In the genomic region with DNA sequence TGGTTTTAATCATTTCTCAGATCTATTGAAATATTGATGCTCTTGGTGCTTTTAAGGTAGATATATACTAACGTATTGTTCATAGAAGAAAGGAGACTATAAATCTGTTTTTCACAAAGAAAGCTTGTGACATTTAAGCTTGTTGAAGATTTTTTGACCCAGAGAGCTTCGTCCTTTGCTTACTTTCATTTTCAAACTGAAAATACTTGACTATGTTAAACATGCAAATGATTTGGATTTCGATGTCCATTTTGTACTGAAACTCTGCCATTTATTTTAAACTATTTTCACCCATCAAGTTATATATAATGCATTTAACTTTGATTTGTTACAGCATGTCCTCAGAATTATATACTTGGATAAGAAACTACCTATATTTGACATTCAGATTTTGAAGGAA, we compare ENCODE assay signal across 14 cellular contexts.
A peak's percentile ranks its signal among the peaks of the same experiment; 100 is the strongest.
DNase-seq lines count a peak whose midpoint lies in the region; ATAC-seq, FAIRE-seq and TF ChIP-seq lines count a peak whose summit lies in the region.
"Had no signal": no experiment of that assay in that cellular context is flagged by ENCODE, and none has a peak within 500 bp of the region (broad histone marks: within the 10 kb centered on the region; RNA-seq: fewer than 3 reads in every experiment).

No MANE protein-coding gene starts in this region.

- no peaks in the 10 kb centered on the region for H3K27me3 ChIP-seq in heart right ventricle
- H3K27me3 ChIP-seq: esophagus muscularis mucosa had no signal

- H3K9ac ChIP-seq in kidney (ENCODE audit: low read length in 2 of 2) = no peak overlapping the region

- no peaks in the 10 kb centered on the region for H3K36me3 Mint-ChIP-seq in activated CD8-positive, alpha-beta memory T cell treated with anti-CD3 and anti-CD28 coated beads, Interleukin-2, amount 10 ng/mL, durations not matched to agents 7 days and 5 days
- H3K36me3 Mint-ChIP-seq in activated CD4-positive, alpha-beta memory T cell treated with anti-CD3 and anti-CD28 coated beads, Interleukin-2, amount 10 ng/mL, durations not matched to agents 7 days and 5 days (ENCODE audit: low read depth) = no peaks in the 10 kb centered on the region
- H3K36me3 Mint-ChIP-seq in osteocyte (ENCODE audit: unreplicated experiment) = no peaks in the 10 kb centered on the region

- H3K27me3 Mint-ChIP-seq in activated CD8-positive, alpha-beta memory T cell treated with anti-CD3 and anti-CD28 coated beads, Interleukin-2, amount 10 ng/mL, durations not matched to agents 7 days and 5 days = peaks cover 4% of the 10 kb centered on the region
- no peaks in the 10 kb centered on the region for H3K27me3 Mint-ChIP-seq in activated CD4-positive, alpha-beta memory T cell treated with anti-CD3 and anti-CD28 coated beads, Interleukin-2, amount 10 ng/mL, durations not matched to agents 7 days and 5 days
- no peaks in the 10 kb centered on the region for H3K27me3 Mint-ChIP-seq in osteocyte (ENCODE audit: unreplicated experiment)

- ATAC-seq in activated CD8-positive, alpha-beta memory T cell treated with anti-CD3 and anti-CD28 coated beads, Interleukin-2, amount 10 ng/mL, durations not matched to agents 7 days and 5 days = no peak
- peak; percentile 60 for ATAC-seq in HG02852 (IDR thresholded peaks at IDR 0.05; ENCODE audit: unreplicated experiment)
- ATAC-seq in heart right ventricle = no peak
- ATAC-seq in HG03280 (IDR thresholded peaks at IDR 0.05; ENCODE audit: unreplicated experiment) = no peak

- DNase-seq in activated CD8-positive, alpha-beta memory T cell treated with anti-CD3 and anti-CD28 coated beads, Interleukin-2, amount 10 ng/mL, durations not matched to agents 7 days and 5 days = no peak
- no peak for DNase-seq in activated CD8-positive, alpha-beta memory T cell treated with anti-CD3 and anti-CD28 coated beads for 24 hours
- DNase-seq in activated CD4-positive, alpha-beta memory T cell treated with anti-CD3 and anti-CD28 coated beads, Interleukin-2, amount 10 ng/mL, durations not matched to agents 7 days and 5 days = no peak
- DNase-seq in osteocyte (ENCODE audit: extremely low spot score, unreplicated experiment) (no peak), kidney (no peak), heart right ventricle (no peak)
- DNase-seq: activated CD4-positive, alpha-beta T cell treated with anti-CD3 and anti-CD28 coated beads for 1 hour; AML-193; left ventricle myocardium inferior; NCI-H1436 had no signal

- TF ChIP-seq CTCF in osteocyte (IDR thresholded peaks at IDR 0.05) (no peak), kidney (IDR thresholded peaks at IDR 0.05; ENCODE audit: borderline replicate concordance, extremely low read depth, insufficient read depth) (no peak), heart right ventricle (IDR thresholded peaks at IDR 0.05) (no peak)

- FAIRE-seq in kidney (lab: Jason Lieb, UNC) = no peak
- FAIRE-seq: astrocyte had no signal

- POLR2A ChIA-PET in activated CD4-positive, alpha-beta memory T cell treated with anti-CD3 and anti-CD28 coated beads, Interleukin-2, amount 10 ng/mL, durations not matched to agents 7 days and 5 days (lab: Charles Lee) = no interaction called here

- H3K4me3 ChIP-seq in kidney (ENCODE audit: low read length in 2 of 2) (no peak overlapping the region), heart right ventricle (no peak overlapping the region)
- H3K4me3 ChIP-seq: left ventricle myocardium inferior had no signal

- H3K4me1 ChIP-seq in kidney (ENCODE audit: control insufficient read depth in 1 of 2, insufficient read depth in 1 of 2, low read depth in 1 of 2, low read length in 2 of 2) (no peaks in the 10 kb centered on the region), heart right ventricle (peaks cover 0 to 9% (median 0%) of the 10 kb centered on the region in 9 donors)
- H3K4me1 ChIP-seq: esophagus muscularis mucosa, left ventricle myocardium inferior had no signal

- H3K4me1 Mint-ChIP-seq in activated CD8-positive, alpha-beta memory T cell treated with anti-CD3 and anti-CD28 coated beads, Interleukin-2, amount 10 ng/mL, durations not matched to agents 7 days and 5 days = peaks cover 4% of the 10 kb centered on the region
- peaks cover 13% of the 10 kb centered on the region for H3K4me1 Mint-ChIP-seq in activated CD4-positive, alpha-beta memory T cell treated with anti-CD3 and anti-CD28 coated beads, Interleukin-2, amount 10 ng/mL, durations not matched to agents 7 days and 5 days
- no peaks in the 10 kb centered on the region for H3K4me1 Mint-ChIP-seq in osteocyte (ENCODE audit: unreplicated experiment)

- H3K27ac Mint-ChIP-seq in activated CD8-positive, alpha-beta memory T cell treated with anti-CD3 and anti-CD28 coated beads, Interleukin-2, amount 10 ng/mL, durations not matched to agents 7 days and 5 days = peak overlapping the region; percentile 64
- peak overlapping the region; percentile 63 for H3K27ac Mint-ChIP-seq in activated CD4-positive, alpha-beta memory T cell treated with anti-CD3 and anti-CD28 coated beads, Interleukin-2, amount 10 ng/mL, durations not matched to agents 7 days and 5 days
- H3K27ac Mint-ChIP-seq in osteocyte (ENCODE audit: unreplicated experiment) = no peak overlapping the region

- intact Hi-C loops in kidney (cut with DNase I) (no loop called here), heart right ventricle (cut with DNase I) (no loop called here)

- peak overlapping the region; percentile 65 for H3K4me3 Mint-ChIP-seq in activated CD8-positive, alpha-beta memory T cell treated with anti-CD3 and anti-CD28 coated beads, Interleukin-2, amount 10 ng/mL, durations not matched to agents 7 days and 5 days
- peak overlapping the region; percentile 69 for H3K4me3 Mint-ChIP-seq in activated CD4-positive, alpha-beta memory T cell treated with anti-CD3 and anti-CD28 coated beads, Interleukin-2, amount 10 ng/mL, durations not matched to agents 7 days and 5 days
- H3K4me3 Mint-ChIP-seq in osteocyte (ENCODE audit: unreplicated experiment) = peak overlapping the region; percentile 4

- no peaks in the 10 kb centered on the region for H3K36me3 ChIP-seq in kidney (ENCODE audit: control insufficient read depth in 1 of 2, insufficient read depth in 2 of 2, low read length in 2 of 2)
- no peaks in the 10 kb centered on the region for H3K36me3 ChIP-seq in heart right ventricle
- H3K36me3 ChIP-seq: esophagus muscularis mucosa, left ventricle myocardium inferior had no signal

- H3K27ac ChIP-seq in kidney (ENCODE audit: low read depth in 2 of 2, low read length in 2 of 2) (no peak overlapping the region), heart right ventricle (no peak overlapping the region)
- H3K27ac ChIP-seq: esophagus muscularis mucosa, left ventricle myocardium inferior had no signal

- H3K9me3 ChIP-seq in kidney (ENCODE audit: control insufficient read depth in 1 of 2, low read length in 2 of 2) (no peaks in the 10 kb centered on the region), heart right ventricle (no peaks in the 10 kb centered on the region)
- H3K9me3 ChIP-seq: esophagus muscularis mucosa, left ventricle myocardium inferior had no signal

- CTCF ChIA-PET in activated CD8-positive, alpha-beta memory T cell treated with anti-CD3 and anti-CD28 coated beads, Interleukin-2, amount 10 ng/mL, durations not matched to agents 7 days and 5 days (lab: Charles Lee) = no interaction called here
- CTCF ChIA-PET in activated CD4-positive, alpha-beta memory T cell treated with anti-CD3 and anti-CD28 coated beads, Interleukin-2, amount 10 ng/mL, durations not matched to agents 7 days and 5 days (lab: Charles Lee) = no interaction called here

- WGBS in heart right ventricle, 2 donors = 59 to 70% methylated on average over 3 of the region's 3 CpGs

- no peaks in the 10 kb centered on the region for H3K9me3 Mint-ChIP-seq in activated CD8-positive, alpha-beta memory T cell treated with anti-CD3 and anti-CD28 coated beads, Interleukin-2, amount 10 ng/mL, durations not matched to agents 7 days and 5 days (ENCODE audit: low read depth)
- no peaks in the 10 kb centered on the region for H3K9me3 Mint-ChIP-seq in activated CD4-positive, alpha-beta memory T cell treated with anti-CD3 and anti-CD28 coated beads, Interleukin-2, amount 10 ng/mL, durations not matched to agents 7 days and 5 days
- no peaks in the 10 kb centered on the region for H3K9me3 Mint-ChIP-seq in osteocyte (ENCODE audit: unreplicated experiment)

Comparison
In these comparisons a context has a peak if more than half of its experiments do, and no peak if none do; other contexts are left out.
1. H3K4me3 Mint-ChIP-seq: peak in every context shown above with its lines; median percentile 69 in activated CD4-positive, alpha-beta memory T cell treated with anti-CD3 and anti-CD28 coated beads, Interleukin-2, amount 10 ng/mL, durations not matched to agents 7 days and 5 days; 65 in activated CD8-positive, alpha-beta memory T cell treated with anti-CD3 and anti-CD28 coated beads, Interleukin-2, amount 10 ng/mL, durations not matched to agents 7 days and 5 days; 4 in osteocyte.